Comparison of ENCODE assay signal across 1 cellular context in genomic region chr14:23561873-23562821, GRCh38.
TF ChIP-seq lines count a peak whose summit lies in the region.

No MANE protein-coding gene starts in this region.

TF ChIP-seq in H1, 55 proteins besides CTCF, POLR2A, EP300 and RAD21:
- TF ChIP-seq BRCA1 (IDR thresholded peaks at IDR 0.05; ENCODE audit: low read depth, low read length) (no peak), SUZ12 (IDR thresholded peaks at IDR 0.05; ENCODE audit: low read length) (no peak), SAP30 (IDR thresholded peaks at IDR 0.05; ENCODE audit: insufficient read depth, insufficient replicate concordance, low read length) (no peak), SRF (IDR thresholded peaks at IDR 0.05; ENCODE audit: low read depth, low read length) (no peak), EGR1 (IDR thresholded peaks at IDR 0.05; ENCODE audit: borderline replicate concordance, low read depth, low read length) (no peak), CBX8 (IDR thresholded peaks at IDR 0.05; ENCODE audit: borderline replicate concordance, low read depth, low read length) (no peak), JUND (IDR thresholded peaks at IDR 0.05; ENCODE audit: low read length) (no peak), CHD7 (IDR thresholded peaks at IDR 0.05; ENCODE audit: insufficient replicate concordance, low read length) (no peak), CEBPB (IDR thresholded peaks at IDR 0.05; ENCODE audit: low read depth, low read length) (no peak), FOSL1 (IDR thresholded peaks at IDR 0.05; ENCODE audit: insufficient read depth, low read depth, low read length) (no peak), TCF12 (IDR thresholded peaks at IDR 0.05; ENCODE audit: low read depth, low read length) (no peak), EZH2 (IDR thresholded peaks at IDR 0.05; ENCODE audit: low read depth, low read length, severe bottlenecking) (no peak), KDM5A (IDR thresholded peaks at IDR 0.05; ENCODE audit: low read length) (no peak), CREB1 (IDR thresholded peaks at IDR 0.05) (no peak), KDM4A (IDR thresholded peaks at IDR 0.05; ENCODE audit: low read depth, low read length, severe bottlenecking) (no peak), PHF8 (conservative IDR thresholded peaks at IDR 0.05; ENCODE audit: low read depth, low read length) (no peak), GTF2F1 (IDR thresholded peaks at IDR 0.05; ENCODE audit: borderline replicate concordance, low read depth, low read length) (no peak), NANOG (IDR thresholded peaks at IDR 0.05; ENCODE audit: insufficient read depth, low read depth, low read length, poor library complexity, severe bottlenecking) (no peak)
- TF ChIP-seq, protein P1, sequence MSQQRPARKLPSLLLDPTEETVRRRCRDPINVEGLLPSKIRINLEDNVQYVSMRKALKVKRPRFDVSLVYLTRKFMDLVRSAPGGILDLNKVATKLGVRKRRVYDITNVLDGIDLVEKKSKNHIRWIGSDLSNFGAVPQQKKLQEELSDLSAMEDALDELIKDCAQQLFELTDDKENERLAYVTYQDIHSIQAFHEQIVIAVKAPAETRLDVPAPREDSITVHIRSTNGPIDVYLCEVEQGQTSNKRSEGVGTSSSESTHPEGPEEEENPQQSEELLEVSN (IDR thresholded peaks at IDR 0.05), result no peak
- TF ChIP-seq, protein P2, sequence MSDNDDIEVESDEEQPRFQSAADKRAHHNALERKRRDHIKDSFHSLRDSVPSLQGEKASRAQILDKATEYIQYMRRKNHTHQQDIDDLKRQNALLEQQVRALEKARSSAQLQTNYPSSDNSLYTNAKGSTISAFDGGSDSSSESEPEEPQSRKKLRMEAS (IDR thresholded peaks at IDR 0.05), result no peak
